1 cellular context compared by ENCODE assay signal in the genomic region with DNA sequence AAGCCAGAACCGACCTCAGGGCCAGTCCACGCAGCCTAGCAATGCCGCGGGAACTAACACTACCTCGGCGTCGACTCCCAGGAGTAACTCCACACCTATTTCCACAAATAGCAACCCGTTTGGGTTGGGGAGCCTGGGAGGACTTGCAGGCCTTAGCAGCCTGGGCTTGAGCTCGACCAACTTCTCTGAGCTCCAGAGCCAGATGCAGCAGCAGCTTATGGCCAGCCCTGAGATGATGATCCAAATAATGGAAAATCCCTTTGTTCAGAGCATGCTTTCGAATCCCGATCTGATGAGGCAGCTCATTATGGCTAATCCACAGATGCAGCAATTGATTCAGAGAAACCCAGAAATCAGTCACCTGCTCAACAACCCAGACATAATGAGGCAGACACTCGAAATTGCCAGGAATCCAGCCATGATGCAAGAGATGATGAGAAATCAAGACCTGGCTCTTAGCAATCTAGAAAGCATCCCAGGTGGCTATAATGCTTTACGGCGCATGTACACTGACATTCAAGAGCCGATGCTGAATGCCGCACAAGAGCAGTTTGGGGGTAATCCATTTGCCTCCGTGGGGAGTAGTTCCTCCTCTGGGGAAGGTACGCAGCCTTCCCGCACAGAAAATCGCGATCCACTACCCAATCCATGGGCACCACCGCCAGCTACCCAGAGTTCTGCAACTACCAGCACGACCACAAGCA.
TF ChIP-seq lines count a peak whose summit lies in the region.

No MANE protein-coding gene starts in this region.

TF ChIP-seq in H1, 55 proteins besides CTCF, POLR2A, EP300 and RAD21:
- no peak for TF ChIP-seq POLR2AphosphoS5 (IDR thresholded peaks at IDR 0.05; ENCODE audit: low read depth, low read length)
- no peak for TF ChIP-seq HDAC2 (IDR thresholded peaks at IDR 0.05; ENCODE audit: borderline replicate concordance in 1 of 2, low read depth in 2 of 2, low read length in 2 of 2)
- TF ChIP-seq CHD2 (IDR thresholded peaks at IDR 0.05; ENCODE audit: low read length): no peak
- no peak for TF ChIP-seq SP1 (IDR thresholded peaks at IDR 0.05; ENCODE audit: low read depth, low read length)
- TF ChIP-seq TCF12 (IDR thresholded peaks at IDR 0.05; ENCODE audit: low read depth, low read length): no peak
- TF ChIP-seq TAF7 (optimal IDR thresholded peaks at IDR 0.05; ENCODE audit: borderline replicate concordance, low read depth, low read length): no peak
- no peak for TF ChIP-seq SIRT6 (IDR thresholded peaks at IDR 0.05; ENCODE audit: low read length)
- TF ChIP-seq CHD1 (IDR thresholded peaks at IDR 0.05; ENCODE audit: low read depth, low read length): no peak
- no peak for TF ChIP-seq NANOG (IDR thresholded peaks at IDR 0.05; ENCODE audit: insufficient read depth, low read depth, low read length, poor library complexity, severe bottlenecking)
